Comparison of ENCODE assay signal across 9 cellular contexts in the genomic region with DNA sequence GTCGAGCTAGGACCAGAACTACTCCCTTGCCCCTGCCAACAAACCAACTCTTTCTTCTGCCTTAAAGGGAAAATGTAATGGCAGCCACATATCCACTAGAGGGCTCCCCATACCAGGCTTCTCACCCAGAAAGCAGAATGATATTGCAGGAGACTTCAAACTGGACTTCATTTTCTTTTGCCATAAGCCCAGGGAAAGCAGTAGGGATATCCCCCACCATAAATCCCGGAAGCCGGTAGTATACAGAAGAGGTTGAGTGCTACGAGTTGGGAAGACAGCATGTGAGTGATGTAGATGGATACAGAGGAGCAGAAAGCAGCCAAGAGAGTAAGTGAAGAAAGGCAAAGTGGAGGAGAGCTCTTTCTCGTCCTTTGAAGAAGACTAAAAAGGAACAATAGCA. TPM values are rescaled to one million over a fixed set of nuclear protein-coding genes. Genes with fewer than 3 reads are reported as not detected.
DNase-seq lines count a peak whose midpoint lies in the region; ATAC-seq, FAIRE-seq and TF ChIP-seq lines count a peak whose summit lies in the region.
"Had no signal": no experiment of that assay in that cellular context is flagged by ENCODE, and none has a peak within 500 bp of the region (broad histone marks: within the 10 kb centered on the region; RNA-seq: fewer than 3 reads in every experiment).

No MANE protein-coding gene starts in this region.

- TF ChIP-seq CTCF in DND-41 (IDR thresholded peaks at IDR 0.05; ENCODE audit: borderline replicate concordance, extremely low read depth, low read length, poor library complexity, severe bottlenecking) (peak; percentile 98), Loucy (conservative IDR thresholded peaks at IDR 0.05; ENCODE audit: low read length) (peak; percentile 98), fibroblast of villous mesenchyme (IDR thresholded peaks at IDR 0.05; ENCODE audit: insufficient read depth, low read depth, low read length) (peak; percentile 96), type B pancreatic cell (conservative IDR thresholded peaks at IDR 0.05) (peak; percentile 95)

- H3K27ac Mint-ChIP-seq in activated T-helper 17 cell treated with anti-CD3 and anti-CD28 coated beads, Interleukin-2, amount 50 U/mL, for 72 hours: no peak overlapping the region
- no peak overlapping the region for H3K27ac Mint-ChIP-seq in type B pancreatic cell
- H3K27ac Mint-ChIP-seq: dendritic cell treated with granulocyte-macrophage colony-stimulating factor and Interleukin-4, amounts not matched to agents 40 ng/mL and 50 ng/mL, for 4 days had no signal

- peaks cover 6% of the 10 kb centered on the region for H3K9me3 Mint-ChIP-seq in activated T-helper 17 cell treated with anti-CD3 and anti-CD28 coated beads, Interleukin-2, amount 50 U/mL, for 72 hours
- H3K9me3 Mint-ChIP-seq in type B pancreatic cell: peaks cover 10% of the 10 kb centered on the region

- 0 out of 2 replicates have a peak, but pooled peaks cover 2% of the 10 kb centered on the region for H3K4me1 ChIP-seq in DND-41 (ENCODE audit: insufficient read depth, low read length)
- no peaks in the 10 kb centered on the region for H3K4me1 ChIP-seq in Loucy (ENCODE audit: insufficient read depth, low read length, poor library complexity, severe bottlenecking)

- peak; percentile 26 for FAIRE-seq in RCC 7860 (lab: Jason Lieb, UNC)

- H3K4me3 ChIP-seq in DND-41 (ENCODE audit: low read depth in 1 of 2, low read length in 2 of 2): no peak overlapping the region
- no peak overlapping the region for H3K4me3 ChIP-seq in Loucy (ENCODE audit: low read length, poor library complexity, severe bottlenecking)
- no peak overlapping the region for H3K4me3 ChIP-seq in fibroblast of villous mesenchyme (ENCODE audit: low read depth, low read length)

- H3K9me3 ChIP-seq in DND-41 (ENCODE audit: insufficient read depth, low read length, severe bottlenecking) (peaks cover 6% of the 10 kb centered on the region), Loucy (ENCODE audit: insufficient read depth, low read depth, low read length) (no peaks in the 10 kb centered on the region)

- no peak overlapping the region for H3K4me3 Mint-ChIP-seq in activated T-helper 17 cell treated with anti-CD3 and anti-CD28 coated beads, Interleukin-2, amount 50 U/mL, for 72 hours
- H3K4me3 Mint-ChIP-seq in type B pancreatic cell: no peak overlapping the region
- H3K4me3 Mint-ChIP-seq: dendritic cell treated with granulocyte-macrophage colony-stimulating factor and Interleukin-4, amounts not matched to agents 40 ng/mL and 50 ng/mL, for 4 days had no signal

- H3K79me2 ChIP-seq in DND-41 (ENCODE audit: insufficient read depth, low read length): no peaks in the 10 kb centered on the region
- H3K79me2 ChIP-seq in Loucy (ENCODE audit: insufficient read depth, low read length): no peaks in the 10 kb centered on the region

- no peaks in the 10 kb centered on the region for H3F3A ChIP-seq in Loucy (ENCODE audit: low read depth)

- peaks cover 11% of the 10 kb centered on the region for H3K27me3 Mint-ChIP-seq in activated T-helper 17 cell treated with anti-CD3 and anti-CD28 coated beads, Interleukin-2, amount 50 U/mL, for 72 hours
- no peaks in the 10 kb centered on the region for H3K27me3 Mint-ChIP-seq in type B pancreatic cell

- H3K36me3 ChIP-seq in DND-41 (ENCODE audit: insufficient read depth, low read length): no peaks in the 10 kb centered on the region
- H3K36me3 ChIP-seq in Loucy (ENCODE audit: insufficient read depth, low read length): no peaks in the 10 kb centered on the region

- H3K9me2 ChIP-seq in Loucy (replicated peaks; ENCODE audit: low read depth, low read length): no peaks in the 10 kb centered on the region

- H4K20me1 ChIP-seq in DND-41 (ENCODE audit: insufficient read depth, low read length) (no peaks in the 10 kb centered on the region), Loucy (ENCODE audit: insufficient read depth, low read length, poor library complexity, severe bottlenecking) (no peaks in the 10 kb centered on the region)

- no peak overlapping the region for H3K27ac ChIP-seq in DND-41 (ENCODE audit: low read length)

- no peaks in the 10 kb centered on the region for H3K4me1 Mint-ChIP-seq in activated T-helper 17 cell treated with anti-CD3 and anti-CD28 coated beads, Interleukin-2, amount 50 U/mL, for 72 hours
- no peaks in the 10 kb centered on the region for H3K4me1 Mint-ChIP-seq in type B pancreatic cell (ENCODE audit: unreplicated experiment)

- H3K27me3 ChIP-seq in DND-41 (ENCODE audit: insufficient read depth, low read length, poor library complexity) (no peaks in the 10 kb centered on the region), Loucy (ENCODE audit: insufficient read depth, low read length, poor library complexity, severe bottlenecking) (no peaks in the 10 kb centered on the region)

- H3K4me2 ChIP-seq in DND-41 (ENCODE audit: insufficient read depth, low read length) (no peak overlapping the region), Loucy (ENCODE audit: low read depth, low read length, poor library complexity, severe bottlenecking) (peak overlapping the region; percentile 6)

- no peaks in the 10 kb centered on the region for H3K36me3 Mint-ChIP-seq in activated T-helper 17 cell treated with anti-CD3 and anti-CD28 coated beads, Interleukin-2, amount 50 U/mL, for 72 hours (ENCODE audit: low read depth)
- H3K36me3 Mint-ChIP-seq in type B pancreatic cell: peaks cover 9% of the 10 kb centered on the region

- DNase-seq in DND-41: peak; percentile 64
- DNase-seq in RCC 7860 (ENCODE audit: low spot score): peak; percentile 56
- peak; percentile 88 for DNase-seq in fibroblast of villous mesenchyme (ENCODE audit: low read depth)
- peak; percentile 35 for DNase-seq in occipital lobe (lab: John Stamatoyannopoulos, UW)
- no peak for DNase-seq in type B pancreatic cell (ENCODE audit: extremely low spot score, unreplicated experiment)

- H3K9ac ChIP-seq in DND-41 (ENCODE audit: low read depth, low read length) (no peak overlapping the region), Loucy (ENCODE audit: low read depth, low read length, poor library complexity, severe bottlenecking) (no peak overlapping the region)

- ATAC-seq in DND-41 (ENCODE audit: insufficient read depth, low read depth) (peak; percentile 83), GM21825 (IDR thresholded peaks at IDR 0.05; ENCODE audit: unreplicated experiment) (no peak)
- ATAC-seq in activated T-helper 17 cell treated with anti-CD3 and anti-CD28 coated beads, Interleukin-2, amount 50 U/mL, for 72 hours (replicated peaks): peak; percentile 75

- H2AFZ ChIP-seq in DND-41 (ENCODE audit: low read depth, low read length) (no peak overlapping the region), Loucy (ENCODE audit: low read length) (no peak overlapping the region; the same call in 1 of the 2 replicates)

RNA-seq across cellular contexts. Expression of gene PLAAT5, which starts 12.1 kb away (rescaled TPM):
- total RNA-seq in activated T-helper 17 cell treated with anti-CD3 and anti-CD28 coated beads, Interleukin-2, amount 50 U/mL, for 72 hours: under 1 TPM in 1 of 2 donors, not detected in 1; 0.11 TPM
- total RNA-seq in fibroblast of villous mesenchyme (not detected in 2 replicates), occipital lobe (3.1 TPM), type B pancreatic cell (ENCODE audit: low replicate concordance) (2.0 and 9.9 TPM in 2 replicates)

RNA-seq across cellular contexts. Expression of gene LGALS12, which starts 27.0 kb away (rescaled TPM):
- not detected for total RNA-seq in activated T-helper 17 cell treated with anti-CD3 and anti-CD28 coated beads, Interleukin-2, amount 50 U/mL, for 72 hours
- not detected in 2 replicates for total RNA-seq in fibroblast of villous mesenchyme
- not detected for total RNA-seq in occipital lobe
- 0.34 TPM in 1 of 2 replicates, not detected in the other for total RNA-seq in type B pancreatic cell (ENCODE audit: low replicate concordance)

RNA-seq across cellular contexts. Expression of gene PLAAT4, which starts 57.7 kb away (rescaled TPM):
- total RNA-seq in activated T-helper 17 cell treated with anti-CD3 and anti-CD28 coated beads, Interleukin-2, amount 50 U/mL, for 72 hours: 10 to 100 TPM; 20.7 to 22.1 TPM
- total RNA-seq in fibroblast of villous mesenchyme: 5.8 and 8.2 TPM in 2 replicates
- total RNA-seq in occipital lobe: 2.3 TPM
- 131 and 152 TPM in 2 replicates for total RNA-seq in type B pancreatic cell (ENCODE audit: low replicate concordance)
